9 cellular contexts compared by ENCODE assay signal in the genomic region with DNA sequence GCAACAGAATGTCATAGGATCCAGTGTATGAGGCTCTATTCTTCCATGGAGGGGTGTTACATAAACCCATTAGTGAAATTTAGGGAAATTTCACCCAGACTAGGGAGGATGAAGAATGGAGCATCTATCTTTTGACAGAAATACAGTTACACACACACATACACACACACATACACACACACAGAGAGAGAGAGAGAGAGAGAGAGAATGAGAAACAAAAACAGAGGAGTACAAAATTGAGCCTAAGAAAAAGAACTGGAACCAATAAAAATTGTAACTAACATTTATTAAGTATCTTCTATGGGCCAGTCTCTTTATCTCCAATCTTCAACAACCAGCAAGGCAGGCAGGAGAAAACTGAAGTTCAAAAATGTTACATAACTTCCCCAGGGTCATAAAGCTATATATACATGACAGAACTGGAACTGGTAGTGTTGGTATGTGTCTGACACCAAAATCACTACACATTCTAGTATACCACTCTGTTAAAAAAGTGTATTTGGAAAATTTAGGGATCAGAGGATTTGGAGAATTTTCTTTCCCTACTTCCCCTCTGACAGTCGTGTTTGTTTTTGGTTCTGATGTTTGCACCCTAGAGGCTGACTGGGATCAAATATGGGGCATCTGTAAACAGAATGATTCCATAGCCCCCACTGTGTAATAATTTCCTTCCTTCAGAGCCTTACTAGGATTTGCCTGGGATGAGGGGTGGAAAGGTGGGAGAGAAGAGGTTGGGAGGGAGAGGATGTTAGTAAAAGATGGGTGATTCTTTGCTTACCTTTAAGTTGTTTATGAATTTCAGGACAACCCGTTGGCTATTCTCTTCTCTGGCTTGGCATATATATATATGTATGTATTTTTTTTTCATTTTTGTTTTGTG. TPM values are rescaled to one million over a fixed set of nuclear protein-coding genes. Genes with fewer than 3 reads are reported as not detected.
A peak's percentile ranks its signal among the peaks of the same experiment; 100 is the strongest.
DNase-seq lines count a peak whose midpoint lies in the region; ATAC-seq, FAIRE-seq and TF ChIP-seq lines count a peak whose summit lies in the region.
"Had no signal": no experiment of that assay in that cellular context is flagged by ENCODE, and none has a peak within 500 bp of the region (broad histone marks: within the 10 kb centered on the region; RNA-seq: fewer than 3 reads in every experiment).

No MANE protein-coding gene starts in this region.

- 33% methylated on average over 2 of the region's 2 CpGs for WGBS in K562 (ENCODE audit: insufficient coverage, low coverage, missing lambda C conversion rate)
- WGBS in mesodermal cell (ENCODE audit: insufficient coverage in 2 of 2), 2 experiments = no CpG with 5 or more reads among the region's 2 CpGs

- intact Hi-C loops in K562 (cut with micrococcal nuclease) = loop anchor here (5.0 kb wide), 1 partner anchor 86 kb away; no protein-coding TSS in a partner anchor
- intact Hi-C loops in posterior cingulate gyrus (cut with DNase I) = loop anchor here (5.0 kb wide), 1 partner anchor 226 kb away; a partner anchor contains a TSS

- no peaks in the 10 kb centered on the region for H3K36me3 ChIP-seq in K562 (ENCODE audit: control insufficient read depth, insufficient read depth, low read length)
- no peaks in the 10 kb centered on the region for H3K36me3 ChIP-seq in mesodermal cell (ENCODE audit: control insufficient read depth, insufficient read depth, low read length)

- peak overlapping the region in 1 of 2 experiments; percentile 88; a peak in 2 of 4 replicates for H3K9ac ChIP-seq in K562 (ENCODE audit: insufficient read depth in 1 of 2, low read depth in 2 of 2, low read length in 2 of 2)

- no peak for TF ChIP-seq EP300 in K562 (IDR thresholded peaks at IDR 0.05; ENCODE audit: low read length)

- no peaks in the 10 kb centered on the region for H3K27me3 ChIP-seq in K562 (ENCODE audit: control insufficient read depth in 2 of 2, insufficient read depth in 2 of 2, low read length in 2 of 2)

- H3K9me1 ChIP-seq in K562 (ENCODE audit: control insufficient read depth, insufficient read depth, low read length) = no peaks in the 10 kb centered on the region

- H3K79me2 ChIP-seq in K562 (ENCODE audit: control insufficient read depth, insufficient read depth, low read length) = peaks cover 36% of the 10 kb centered on the region

- H3K4me3 ChIP-seq in K562 = no peak overlapping the region
- H3K4me3 ChIP-seq in mesodermal cell (ENCODE audit: extremely low read depth, insufficient read depth, low read length, poor library complexity, severe bottlenecking) = peak overlapping the region; percentile 71

- H3K4me2 ChIP-seq in K562 (ENCODE audit: insufficient read depth, low read length) = peak overlapping the region; percentile 97

- peak; percentile 32 for FAIRE-seq in K562 (lab: Jason Lieb, UNC)

- H3K9me3 ChIP-seq in K562 (replicated peaks; ENCODE audit: control insufficient read depth, insufficient read depth, low read depth, low read length) (no peaks in the 10 kb centered on the region), mesodermal cell (ENCODE audit: control insufficient read depth, low read length) (no peaks in the 10 kb centered on the region)

- peaks cover 19% of the 10 kb centered on the region in 2 experiments for H3K4me1 ChIP-seq in K562 (replicated peaks in 1 of 2; ENCODE audit: control insufficient read depth in 2 of 2, insufficient read depth in 2 of 2, low read length in 2 of 2)
- H3K4me1 ChIP-seq in mesodermal cell (ENCODE audit: control insufficient read depth, insufficient read depth, low read length, poor library complexity, severe bottlenecking) = no peaks in the 10 kb centered on the region

- in situ Hi-C loops in K562 (cut with MboI) = loop anchor here (25.0 kb wide), 1 partner anchor 546 kb away; a partner anchor contains a TSS

- CTCF ChIA-PET in K562 (lab: Yijun Ruan, JAX; ENCODE audit: low intra/inter-chr PET ratio) = interaction anchor here (0.5 to 2.2 kb wide), 6 partner anchors 68 to 830 kb away, joined by 3 to 15 read pairs (median 4); no protein-coding TSS in a partner anchor

- H3K27ac ChIP-seq in K562 (ENCODE audit: extremely low read depth, low read depth, low read length) (no peak overlapping the region; the same call in 1 of the 3 replicates), mesodermal cell (ENCODE audit: low read depth, low read length, severe bottlenecking) (no peak overlapping the region)

- peaks cover 14 to 26% (median 23%) of the 10 kb centered on the region in 3 donors for H3K4me1 Mint-ChIP-seq in IgD-negative memory B cell

- peaks cover 31% of the 10 kb centered on the region for H3K27me3 Mint-ChIP-seq in IgD-negative memory B cell

- BruUV-seq in K562 (replicated peaks; lab: Mats Ljungman, UMichigan) = TSS peak; percentile 63

- no peak for ATAC-seq in K562
- ATAC-seq in GM18873 (IDR thresholded peaks at IDR 0.05; ENCODE audit: low FRiP score, unreplicated experiment) = no peak
- no peak for ATAC-seq in HG03342 (IDR thresholded peaks at IDR 0.05; ENCODE audit: unreplicated experiment)

- no peak for TF ChIP-seq CTCF in K562 (IDR thresholded peaks at IDR 0.05 in 2 of 3, conservative IDR thresholded peaks at IDR 0.05 in 1 of 3; ENCODE audit: insufficient read depth in 2 of 3, low read depth in 1 of 3, low read length in 3 of 3)

- peaks cover 0 to 2% (median 2%) of the 10 kb centered on the region in 3 donors for H3K9me3 Mint-ChIP-seq in IgD-negative memory B cell
- H3K9me3 Mint-ChIP-seq: dendritic cell treated with granulocyte-macrophage colony-stimulating factor and Interleukin-4, amounts not matched to agents 40 ng/mL and 50 ng/mL, for 4 days had no signal

- peak overlapping the region; percentile 97 for H2AFZ ChIP-seq in K562 (ENCODE audit: low read depth, low read length)

- no peaks in the 10 kb centered on the region for H3K36me3 Mint-ChIP-seq in IgD-negative memory B cell

- H3K27ac Mint-ChIP-seq in IgD-negative memory B cell = peak overlapping the region in 1 of 3 donors; percentile 8
- H3K27ac Mint-ChIP-seq: dendritic cell treated with granulocyte-macrophage colony-stimulating factor and Interleukin-4, amounts not matched to agents 40 ng/mL and 50 ng/mL, for 4 days had no signal

- no peaks in the 10 kb centered on the region for H4K20me1 ChIP-seq in K562 (replicated peaks; ENCODE audit: control insufficient read depth, insufficient read depth, low read length)

- H3K4me3 Mint-ChIP-seq in IgD-negative memory B cell = peak overlapping the region; percentile 35 to 89 (median 82)

- TF ChIP-seq POLR2A in K562 (conservative IDR thresholded peaks at IDR 0.05) = no peak

- TF ChIP-seq RAD21 in K562 (CRISPR knock-in tag; conservative IDR thresholded peaks at IDR 0.05 in 1 of 2, IDR thresholded peaks at IDR 0.05 in 1 of 2) = no peak

- POLR2A ChIA-PET in K562 (lab: Yijun Ruan, JAX) = interaction anchor here (1.2 to 1.6 kb wide), 2 partner anchors 21 to 194 kb away, joined by 3 to 4 read pairs; no protein-coding TSS in a partner anchor

- DNase-seq in AML-193 (lab: John Stamatoyannopoulos, UW) (peak; percentile 32 to 37), K562 (ENCODE audit: extremely low read depth in 1 of 4, low spot score in 3 of 4) (no peak), posterior cingulate gyrus (no peak), LoVo (ENCODE audit: low spot score) (no peak)

TF ChIP-seq in K562, 482 proteins besides CTCF, POLR2A, EP300 and RAD21 (continues in another document):
- TF ChIP-seq, protein P1, sequence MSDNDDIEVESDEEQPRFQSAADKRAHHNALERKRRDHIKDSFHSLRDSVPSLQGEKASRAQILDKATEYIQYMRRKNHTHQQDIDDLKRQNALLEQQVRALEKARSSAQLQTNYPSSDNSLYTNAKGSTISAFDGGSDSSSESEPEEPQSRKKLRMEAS (CRISPR knock-in tag; IDR thresholded peaks at IDR 0.05) = no peak
- TF ChIP-seq PHB (CRISPR knock-in tag; IDR thresholded peaks at IDR 0.05) = no peak
- 0 out of 2 replicates have a peak, but pooled peaks have one; percentile 31 for TF ChIP-seq HLTF (IDR thresholded peaks at IDR 0.05)
- TF ChIP-seq GTF2F1 (IDR thresholded peaks at IDR 0.05; ENCODE audit: low read depth, low read length) = no peak
- TF ChIP-seq, protein P2, sequence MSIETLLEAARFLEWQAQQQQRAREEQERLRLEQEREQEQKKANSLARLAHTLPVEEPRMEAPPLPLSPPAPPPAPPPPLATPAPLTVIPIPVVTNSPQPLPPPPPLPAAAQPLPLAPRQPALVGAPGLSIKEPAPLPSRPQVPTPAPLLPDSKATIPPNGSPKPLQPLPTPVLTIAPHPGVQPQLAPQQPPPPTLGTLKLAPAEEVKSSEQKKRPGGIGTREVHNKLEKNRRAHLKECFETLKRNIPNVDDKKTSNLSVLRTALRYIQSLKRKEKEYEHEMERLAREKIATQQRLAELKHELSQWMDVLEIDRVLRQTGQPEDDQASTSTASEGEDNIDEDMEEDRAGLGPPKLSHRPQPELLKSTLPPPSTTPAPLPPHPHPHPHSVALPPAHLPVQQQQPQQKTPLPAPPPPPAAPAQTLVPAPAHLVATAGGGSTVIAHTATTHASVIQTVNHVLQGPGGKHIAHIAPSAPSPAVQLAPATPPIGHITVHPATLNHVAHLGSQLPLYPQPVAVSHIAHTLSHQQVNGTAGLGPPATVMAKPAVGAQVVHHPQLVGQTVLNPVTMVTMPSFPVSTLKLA (conservative IDR thresholded peaks at IDR 0.05) = no peak
- TF ChIP-seq ZNF584 (CRISPR knock-in tag; IDR thresholded peaks at IDR 0.05; ENCODE audit: low read depth) = no peak
- 0 out of 2 replicates have a peak, but pooled peaks have one; percentile 35 for TF ChIP-seq NFRKB (IDR thresholded peaks at IDR 0.05; ENCODE audit: low read depth)

RNA-seq across cellular contexts. Expression of a gene that starts 1.0 kb away (rescaled TPM):
- 0.78 TPM for polyA plus RNA-seq in IgD-negative memory B cell
- 23.9 and 94.4 TPM in 2 replicates for total RNA-seq in K562 (2011; cell fraction: chromatin; rRNA removed; ENCODE audit: low replicate concordance)
- 13.2 and 17.4 TPM in 2 replicates for total RNA-seq in K562 (2011; cell fraction: nucleolus; rRNA removed)
- total RNA-seq in K562 (2011; cell fraction: nucleoplasm; rRNA removed) = 24.4 and 24.5 TPM in 2 replicates
- 8.9 and 9.4 TPM in 2 replicates for total RNA-seq in K562 (2014; rRNA removed)
- 14.4 and 16.7 TPM in 2 replicates for total RNA-seq in K562 (2014; rRNA removed; fragmentation: Illumina TruSeq; extraction: Trizol)
- 11.9 and 13.2 TPM in 2 replicates for total RNA-seq in K562 (2015; rRNA removed; fragmentation: Illumina TruSeq; extraction: Trizol)
- total RNA-seq in K562 (2021) = 9.0 and 10.2 TPM in 2 replicates
- 8.1 and 9.1 TPM in 2 replicates for polyA plus RNA-seq in K562 (2011; rRNA removed)
- polyA plus RNA-seq in K562 (2011; cell fraction: cytosol; rRNA removed) = 2.1 and 4.4 TPM in 2 replicates
- polyA plus RNA-seq in K562 (2011; cell fraction: nucleus; rRNA removed) = 5.3 and 7.1 TPM in 2 replicates
- polyA plus RNA-seq in K562 (2012) = 5.6 and 5.7 TPM in 2 replicates
- polyA plus RNA-seq in K562 (2014; fragmentation: Illumina TruSeq; extraction: Trizol) = 8.1 and 8.4 TPM in 2 replicates
- polyA plus RNA-seq in K562 (2014; fragmentation: Nextera tagmentation; extraction: Ambion mirVana) = under 1 TPM; 0.52 to 0.84 TPM
- polyA plus RNA-seq in K562 (2014; rRNA removed) = 5.0 and 5.4 TPM in 2 replicates
- 31.4 and 41.7 TPM in 2 replicates for polyA minus RNA-seq in K562 (2011; rRNA and poly(A)+ RNA removed)
- 8.6 and 13.1 TPM in 2 replicates for polyA minus RNA-seq in K562 (2011; cell fraction: cytosol; rRNA and poly(A)+ RNA removed)
- 15.1 and 38.3 TPM in 2 replicates for polyA minus RNA-seq in K562 (2011; cell fraction: nucleus; rRNA and poly(A)+ RNA removed)
- polyA plus RNA-seq in mesodermal cell (2013, experiment 1 of 2) = 11.6 TPM
- 11.6 TPM for polyA plus RNA-seq in mesodermal cell (2013, experiment 2 of 2)

Comparison
In these comparisons a context has a peak if more than half of its experiments do, and no peak if none do; other contexts are left out.
1. DNase-seq: peak in AML-193 (2 of 2); none in K562 (0 of 4), posterior cingulate gyrus (0 of 10) and LoVo (single experiment).